Comparison of ENCODE assay signal across 8 cellular contexts in genomic region chr9:113343732-113344231, GRCh38. TPM values are rescaled to one million over a fixed set of nuclear protein-coding genes. Genes with fewer than 3 reads are reported as not detected.
DNase-seq lines count a peak whose midpoint lies in the region; ATAC-seq, FAIRE-seq and TF ChIP-seq lines count a peak whose summit lies in the region.

No MANE protein-coding gene starts in this region.

- H3K36me3 Mint-ChIP-seq in Caco-2 (ENCODE audit: insufficient read depth, unreplicated experiment), result no peaks in the 10 kb centered on the region

- H3K27ac Mint-ChIP-seq in Caco-2 (ENCODE audit: unreplicated experiment), result no peak overlapping the region

- no peak for FAIRE-seq in RCC 7860 (lab: Jason Lieb, UNC)

- TF ChIP-seq CTCF in mucosa of descending colon (IDR thresholded peaks at IDR 0.05), result no peak
- no peak for TF ChIP-seq CTCF in Caco-2 (IDR thresholded peaks at IDR 0.05; ENCODE audit: insufficient read depth in 1 of 2, low read depth in 1 of 2, low read length in 1 of 2, severe bottlenecking in 1 of 2, unreplicated experiment in 1 of 2)

- H3K27me3 ChIP-seq in Caco-2 (replicated peaks; ENCODE audit: control insufficient read depth, insufficient read depth, low read length), result no peaks in the 10 kb centered on the region

- DNase-seq in HT1080 (ENCODE audit: low read depth) (peak; percentile 20), NCI-H69 (lab: John Stamatoyannopoulos, UW) (peak; percentile 90), dermis blood vessel endothelial cell (peak; percentile 23), mucosa of descending colon (peak; percentile 57 to 90 (median 66)), Caco-2 (no peak), NCI-H1694 treated with DMSO at 0.1 percent for 48 hours (lab: John Stamatoyannopoulos, UW) (no peak), RCC 7860 (ENCODE audit: low spot score) (no peak)

- no TSS peak for BruUV-seq in Caco-2 (replicated peaks; lab: Mats Ljungman, UMichigan)

- peaks cover 14% of the 10 kb centered on the region for H3K4me1 Mint-ChIP-seq in Caco-2 (ENCODE audit: low read depth, unreplicated experiment)

- H3K27me3 Mint-ChIP-seq in Caco-2 (ENCODE audit: insufficient read depth, unreplicated experiment), result no peaks in the 10 kb centered on the region

- CTCF ChIA-PET in Caco-2 (lab: Charles Lee), result no interaction called here

- no peaks in the 10 kb centered on the region for H3K9me3 Mint-ChIP-seq in Caco-2 (ENCODE audit: unreplicated experiment)

- H3K9me3 ChIP-seq in mucosa of descending colon, result no peaks in the 10 kb centered on the region
- H3K9me3 ChIP-seq in Caco-2, result no peaks in the 10 kb centered on the region

- H3K36me3 ChIP-seq in mucosa of descending colon (ENCODE audit: low read depth) (no peaks in the 10 kb centered on the region), Caco-2 (ENCODE audit: control insufficient read depth, insufficient read depth, low read length) (no peaks in the 10 kb centered on the region)

- H3K4me1 ChIP-seq in mucosa of descending colon (ENCODE audit: low read depth) (peaks cover 22% of the 10 kb centered on the region), Caco-2 (no peaks in the 10 kb centered on the region)

- ATAC-seq in mucosa of descending colon, result peak; percentile 61
- ATAC-seq in GM18870 (IDR thresholded peaks at IDR 0.05; ENCODE audit: unreplicated experiment), result no peak

- H3K4me3 ChIP-seq in mucosa of descending colon, result no peak overlapping the region
- H3K4me3 ChIP-seq in Caco-2 (ENCODE audit: low read depth, low read length), result no peak overlapping the region

- POLR2A ChIA-PET in Caco-2 (lab: Charles Lee), result no interaction called here

- intact Hi-C loops in mucosa of descending colon (cut with DNase I, micrococcal nuclease), result no loop called here
- intact Hi-C loops in Caco-2 (cut with micrococcal nuclease; ENCODE audit: unreplicated experiment), result no loop called here

- H3K4me3 Mint-ChIP-seq in Caco-2 (ENCODE audit: unreplicated experiment), result no peak overlapping the region

RNA-seq across cellular contexts. Expression of gene WDR31, which starts 3.7 kb away (rescaled TPM):
- total RNA-seq in HT1080 (2014; rRNA removed; shearing (Covaris generic)), result 0.43 TPM in 1 of 2 replicates, not detected in the other
- polyA plus RNA-seq in HT1080 (2015; cell fraction: cytosol; rRNA removed), result 0.34 and 0.62 TPM in 2 replicates
- 0.53 and 0.57 TPM in 2 replicates for polyA plus RNA-seq in HT1080 (2015; cell fraction: nucleus; rRNA removed)
- total RNA-seq in dermis blood vessel endothelial cell (0.17 and 0.37 TPM in 2 replicates), mucosa of descending colon (1 to 10 TPM; 2.6 to 4.6 (median 3.3) TPM), Caco-2 (2022) (1.9 and 2.3 TPM in 2 replicates)

RNA-seq across cellular contexts. Expression of gene BSPRY, which starts 5.6 kb away (rescaled TPM):
- total RNA-seq in HT1080 (2014; rRNA removed; shearing (Covaris generic)), result not detected in 2 replicates
- not detected in 2 replicates for polyA plus RNA-seq in HT1080 (2015; cell fraction: cytosol; rRNA removed)
- not detected in 2 replicates for polyA plus RNA-seq in HT1080 (2015; cell fraction: nucleus; rRNA removed)
- total RNA-seq in dermis blood vessel endothelial cell, result not detected in 2 replicates
- 10 to 100 TPM in 2 of 3 donors, 1 to 10 TPM in 1; 7.4 to 45.0 (median 26.7) TPM for total RNA-seq in mucosa of descending colon
- 14.5 and 14.7 TPM in 2 replicates for total RNA-seq in Caco-2 (2022)

RNA-seq across cellular contexts. Expression of gene HDHD3, which starts 33.0 kb away (rescaled TPM):
- total RNA-seq in HT1080 (2014; rRNA removed; shearing (Covaris generic)), result 8.9 and 9.1 TPM in 2 replicates
- polyA plus RNA-seq in HT1080 (2015; cell fraction: cytosol; rRNA removed), result 6.0 and 7.7 TPM in 2 replicates
- polyA plus RNA-seq in HT1080 (2015; cell fraction: nucleus; rRNA removed), result 9.0 and 12.1 TPM in 2 replicates
- total RNA-seq in dermis blood vessel endothelial cell, result 5.6 and 8.3 TPM in 2 replicates
- total RNA-seq in mucosa of descending colon, result 100 to 1,000 TPM in 2 of 3 donors, 10 to 100 TPM in 1; 75.7 to 148 (median 115) TPM
- total RNA-seq in Caco-2 (2022), result 60.9 and 64.9 TPM in 2 replicates

RNA-seq across cellular contexts. Expression of gene RNF183, which starts 40.6 kb away (rescaled TPM):
- total RNA-seq in HT1080 (2014; rRNA removed; shearing (Covaris generic)), result not detected in 2 replicates
- polyA plus RNA-seq in HT1080 (2015; cell fraction: cytosol; rRNA removed), result not detected in 2 replicates
- polyA plus RNA-seq in HT1080 (2015; cell fraction: nucleus; rRNA removed), result not detected in 2 replicates
- total RNA-seq in dermis blood vessel endothelial cell (not detected in 2 replicates), mucosa of descending colon (1 to 10 TPM in 2 of 3 donors, under 1 TPM in 1; 0.35 to 1.4 (median 1.1) TPM), Caco-2 (2022) (1.5 and 3.3 TPM in 2 replicates)

RNA-seq across cellular contexts. Expression of gene ALAD, which starts 57.3 kb away (rescaled TPM):
- 11.9 and 20.3 TPM in 2 replicates for total RNA-seq in HT1080 (2014; rRNA removed; shearing (Covaris generic))
- polyA plus RNA-seq in HT1080 (2015; cell fraction: cytosol; rRNA removed), result 8.3 TPM in 2 replicates
- 16.5 and 22.7 TPM in 2 replicates for polyA plus RNA-seq in HT1080 (2015; cell fraction: nucleus; rRNA removed)
- total RNA-seq in dermis blood vessel endothelial cell (15.0 and 22.4 TPM in 2 replicates), mucosa of descending colon (10 to 100 TPM; 51.2 to 82.4 (median 56.3) TPM), Caco-2 (2022) (43.6 and 48.8 TPM in 2 replicates)

Comparison
In these comparisons a context has a peak if more than half of its experiments do, and no peak if none do; other contexts are left out.
1. DNase-seq: peak in HT1080 (single experiment), NCI-H69 (single experiment), dermis blood vessel endothelial cell (single experiment) and mucosa of descending colon (3 of 3); none in Caco-2 (0 of 2), NCI-H1694 treated with DMSO at 0.1 percent for 48 hours (single experiment) and RCC 7860 (single experiment).